1 cellular context compared by ENCODE assay signal in the genomic region with DNA sequence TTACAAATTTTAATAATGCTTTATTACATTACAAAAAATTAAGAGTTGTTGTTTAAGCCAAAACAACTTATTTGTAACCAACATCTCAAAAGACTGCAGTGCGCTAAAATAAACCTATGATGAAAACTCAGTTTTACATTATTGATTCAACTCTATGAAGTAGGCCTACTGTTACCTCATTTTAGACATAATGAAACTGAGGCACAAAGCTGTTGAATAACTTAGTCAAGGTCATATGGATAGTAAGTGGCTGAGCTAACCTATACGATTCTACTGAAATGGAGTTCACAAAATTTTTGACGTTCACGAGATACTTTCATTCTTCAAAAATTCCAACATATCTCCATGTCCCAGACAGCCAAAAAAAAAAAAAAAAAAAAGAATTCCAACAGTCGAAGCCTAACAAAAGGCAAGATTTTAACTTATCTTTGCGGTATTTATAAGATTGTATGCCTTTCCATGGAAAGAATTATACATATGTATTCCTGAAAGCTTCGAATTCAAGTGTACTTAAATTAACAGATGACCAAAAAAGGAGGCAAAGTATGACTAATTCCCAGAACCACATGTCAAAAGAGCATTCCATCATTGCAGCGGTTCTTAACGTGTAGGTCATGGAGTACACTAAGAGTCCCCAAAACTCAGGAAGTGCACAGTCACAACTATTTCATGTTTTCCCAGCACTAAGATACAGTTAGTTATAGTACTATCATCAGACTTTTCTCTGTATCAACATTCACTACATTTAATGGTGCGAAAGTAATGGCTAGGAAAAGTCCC.
TF ChIP-seq lines count a peak whose summit lies in the region.

No MANE protein-coding gene starts in this region.

TF ChIP-seq in HepG2, 621 proteins besides CTCF, POLR2A, EP300 and RAD21 (continued from another document):
- TF ChIP-seq, protein P1, sequence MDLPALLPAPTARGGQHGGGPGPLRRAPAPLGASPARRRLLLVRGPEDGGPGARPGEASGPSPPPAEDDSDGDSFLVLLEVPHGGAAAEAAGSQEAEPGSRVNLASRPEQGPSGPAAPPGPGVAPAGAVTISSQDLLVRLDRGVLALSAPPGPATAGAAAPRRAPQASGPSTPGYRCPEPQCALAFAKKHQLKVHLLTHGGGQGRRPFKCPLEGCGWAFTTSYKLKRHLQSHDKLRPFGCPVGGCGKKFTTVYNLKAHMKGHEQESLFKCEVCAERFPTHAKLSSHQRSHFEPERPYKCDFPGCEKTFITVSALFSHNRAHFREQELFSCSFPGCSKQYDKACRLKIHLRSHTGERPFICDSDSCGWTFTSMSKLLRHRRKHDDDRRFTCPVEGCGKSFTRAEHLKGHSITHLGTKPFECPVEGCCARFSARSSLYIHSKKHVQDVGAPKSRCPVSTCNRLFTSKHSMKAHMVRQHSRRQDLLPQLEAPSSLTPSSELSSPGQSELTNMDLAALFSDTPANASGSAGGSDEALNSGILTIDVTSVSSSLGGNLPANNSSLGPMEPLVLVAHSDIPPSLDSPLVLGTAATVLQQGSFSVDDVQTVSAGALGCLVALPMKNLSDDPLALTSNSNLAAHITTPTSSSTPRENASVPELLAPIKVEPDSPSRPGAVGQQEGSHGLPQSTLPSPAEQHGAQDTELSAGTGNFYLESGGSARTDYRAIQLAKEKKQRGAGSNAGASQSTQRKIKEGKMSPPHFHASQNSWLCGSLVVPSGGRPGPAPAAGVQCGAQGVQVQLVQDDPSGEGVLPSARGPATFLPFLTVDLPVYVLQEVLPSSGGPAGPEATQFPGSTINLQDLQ (CRISPR knock-in tag; IDR thresholded peaks at IDR 0.05) = no peak
- TF ChIP-seq ETV6 (CRISPR knock-in tag; conservative IDR thresholded peaks at IDR 0.05) (no peak), DNMT1 (CRISPR knock-in tag; IDR thresholded peaks at IDR 0.05) (no peak), ZZZ3 (CRISPR knock-in tag; IDR thresholded peaks at IDR 0.05; ENCODE audit: borderline replicate concordance) (no peak), DNMT3B (CRISPR knock-in tag; conservative IDR thresholded peaks at IDR 0.05) (no peak), NFYB (CRISPR knock-in tag; IDR thresholded peaks at IDR 0.05) (no peak)
- TF ChIP-seq, protein P2, sequence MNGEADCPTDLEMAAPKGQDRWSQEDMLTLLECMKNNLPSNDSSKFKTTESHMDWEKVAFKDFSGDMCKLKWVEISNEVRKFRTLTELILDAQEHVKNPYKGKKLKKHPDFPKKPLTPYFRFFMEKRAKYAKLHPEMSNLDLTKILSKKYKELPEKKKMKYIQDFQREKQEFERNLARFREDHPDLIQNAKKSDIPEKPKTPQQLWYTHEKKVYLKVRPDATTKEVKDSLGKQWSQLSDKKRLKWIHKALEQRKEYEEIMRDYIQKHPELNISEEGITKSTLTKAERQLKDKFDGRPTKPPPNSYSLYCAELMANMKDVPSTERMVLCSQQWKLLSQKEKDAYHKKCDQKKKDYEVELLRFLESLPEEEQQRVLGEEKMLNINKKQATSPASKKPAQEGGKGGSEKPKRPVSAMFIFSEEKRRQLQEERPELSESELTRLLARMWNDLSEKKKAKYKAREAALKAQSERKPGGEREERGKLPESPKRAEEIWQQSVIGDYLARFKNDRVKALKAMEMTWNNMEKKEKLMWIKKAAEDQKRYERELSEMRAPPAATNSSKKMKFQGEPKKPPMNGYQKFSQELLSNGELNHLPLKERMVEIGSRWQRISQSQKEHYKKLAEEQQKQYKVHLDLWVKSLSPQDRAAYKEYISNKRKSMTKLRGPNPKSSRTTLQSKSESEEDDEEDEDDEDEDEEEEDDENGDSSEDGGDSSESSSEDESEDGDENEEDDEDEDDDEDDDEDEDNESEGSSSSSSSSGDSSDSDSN (CRISPR knock-in tag; IDR thresholded peaks at IDR 0.05) = no peak
- TF ChIP-seq, protein P3, sequence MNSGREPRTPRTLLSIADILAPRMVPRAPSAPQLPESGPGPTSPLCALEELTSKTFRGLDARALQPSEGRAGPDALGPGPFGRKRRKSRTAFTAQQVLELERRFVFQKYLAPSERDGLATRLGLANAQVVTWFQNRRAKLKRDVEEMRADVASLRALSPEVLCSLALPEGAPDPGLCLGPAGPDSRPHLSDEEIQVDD (CRISPR knock-in tag; IDR thresholded peaks at IDR 0.05; ENCODE audit: borderline replicate concordance) = no peak
